ENCODE assay signal across 1 cellular context in the genomic region with DNA sequence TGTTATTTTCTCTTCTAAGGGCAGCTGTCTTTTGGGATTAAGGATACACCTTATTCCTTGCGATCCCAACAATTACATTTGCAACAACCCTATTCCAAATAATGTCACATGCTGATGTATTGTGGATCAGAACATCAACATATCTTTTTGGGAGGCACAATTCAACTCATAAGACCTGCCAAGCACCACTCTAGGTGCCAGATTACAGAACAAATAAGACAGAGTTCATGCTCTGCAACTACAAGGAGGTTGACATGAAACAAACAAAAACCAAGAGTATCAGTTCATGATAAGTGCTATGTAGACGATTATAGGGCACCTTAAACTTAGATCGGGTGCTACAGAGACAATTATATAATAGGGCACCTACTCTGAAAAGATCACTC.
TF ChIP-seq lines count a peak whose summit lies in the region.

No MANE protein-coding gene starts in this region.

TF ChIP-seq in GM23338, 12 proteins besides CTCF, POLR2A, EP300 and RAD21 (continued from another document):
- TF ChIP-seq, protein P1, sequence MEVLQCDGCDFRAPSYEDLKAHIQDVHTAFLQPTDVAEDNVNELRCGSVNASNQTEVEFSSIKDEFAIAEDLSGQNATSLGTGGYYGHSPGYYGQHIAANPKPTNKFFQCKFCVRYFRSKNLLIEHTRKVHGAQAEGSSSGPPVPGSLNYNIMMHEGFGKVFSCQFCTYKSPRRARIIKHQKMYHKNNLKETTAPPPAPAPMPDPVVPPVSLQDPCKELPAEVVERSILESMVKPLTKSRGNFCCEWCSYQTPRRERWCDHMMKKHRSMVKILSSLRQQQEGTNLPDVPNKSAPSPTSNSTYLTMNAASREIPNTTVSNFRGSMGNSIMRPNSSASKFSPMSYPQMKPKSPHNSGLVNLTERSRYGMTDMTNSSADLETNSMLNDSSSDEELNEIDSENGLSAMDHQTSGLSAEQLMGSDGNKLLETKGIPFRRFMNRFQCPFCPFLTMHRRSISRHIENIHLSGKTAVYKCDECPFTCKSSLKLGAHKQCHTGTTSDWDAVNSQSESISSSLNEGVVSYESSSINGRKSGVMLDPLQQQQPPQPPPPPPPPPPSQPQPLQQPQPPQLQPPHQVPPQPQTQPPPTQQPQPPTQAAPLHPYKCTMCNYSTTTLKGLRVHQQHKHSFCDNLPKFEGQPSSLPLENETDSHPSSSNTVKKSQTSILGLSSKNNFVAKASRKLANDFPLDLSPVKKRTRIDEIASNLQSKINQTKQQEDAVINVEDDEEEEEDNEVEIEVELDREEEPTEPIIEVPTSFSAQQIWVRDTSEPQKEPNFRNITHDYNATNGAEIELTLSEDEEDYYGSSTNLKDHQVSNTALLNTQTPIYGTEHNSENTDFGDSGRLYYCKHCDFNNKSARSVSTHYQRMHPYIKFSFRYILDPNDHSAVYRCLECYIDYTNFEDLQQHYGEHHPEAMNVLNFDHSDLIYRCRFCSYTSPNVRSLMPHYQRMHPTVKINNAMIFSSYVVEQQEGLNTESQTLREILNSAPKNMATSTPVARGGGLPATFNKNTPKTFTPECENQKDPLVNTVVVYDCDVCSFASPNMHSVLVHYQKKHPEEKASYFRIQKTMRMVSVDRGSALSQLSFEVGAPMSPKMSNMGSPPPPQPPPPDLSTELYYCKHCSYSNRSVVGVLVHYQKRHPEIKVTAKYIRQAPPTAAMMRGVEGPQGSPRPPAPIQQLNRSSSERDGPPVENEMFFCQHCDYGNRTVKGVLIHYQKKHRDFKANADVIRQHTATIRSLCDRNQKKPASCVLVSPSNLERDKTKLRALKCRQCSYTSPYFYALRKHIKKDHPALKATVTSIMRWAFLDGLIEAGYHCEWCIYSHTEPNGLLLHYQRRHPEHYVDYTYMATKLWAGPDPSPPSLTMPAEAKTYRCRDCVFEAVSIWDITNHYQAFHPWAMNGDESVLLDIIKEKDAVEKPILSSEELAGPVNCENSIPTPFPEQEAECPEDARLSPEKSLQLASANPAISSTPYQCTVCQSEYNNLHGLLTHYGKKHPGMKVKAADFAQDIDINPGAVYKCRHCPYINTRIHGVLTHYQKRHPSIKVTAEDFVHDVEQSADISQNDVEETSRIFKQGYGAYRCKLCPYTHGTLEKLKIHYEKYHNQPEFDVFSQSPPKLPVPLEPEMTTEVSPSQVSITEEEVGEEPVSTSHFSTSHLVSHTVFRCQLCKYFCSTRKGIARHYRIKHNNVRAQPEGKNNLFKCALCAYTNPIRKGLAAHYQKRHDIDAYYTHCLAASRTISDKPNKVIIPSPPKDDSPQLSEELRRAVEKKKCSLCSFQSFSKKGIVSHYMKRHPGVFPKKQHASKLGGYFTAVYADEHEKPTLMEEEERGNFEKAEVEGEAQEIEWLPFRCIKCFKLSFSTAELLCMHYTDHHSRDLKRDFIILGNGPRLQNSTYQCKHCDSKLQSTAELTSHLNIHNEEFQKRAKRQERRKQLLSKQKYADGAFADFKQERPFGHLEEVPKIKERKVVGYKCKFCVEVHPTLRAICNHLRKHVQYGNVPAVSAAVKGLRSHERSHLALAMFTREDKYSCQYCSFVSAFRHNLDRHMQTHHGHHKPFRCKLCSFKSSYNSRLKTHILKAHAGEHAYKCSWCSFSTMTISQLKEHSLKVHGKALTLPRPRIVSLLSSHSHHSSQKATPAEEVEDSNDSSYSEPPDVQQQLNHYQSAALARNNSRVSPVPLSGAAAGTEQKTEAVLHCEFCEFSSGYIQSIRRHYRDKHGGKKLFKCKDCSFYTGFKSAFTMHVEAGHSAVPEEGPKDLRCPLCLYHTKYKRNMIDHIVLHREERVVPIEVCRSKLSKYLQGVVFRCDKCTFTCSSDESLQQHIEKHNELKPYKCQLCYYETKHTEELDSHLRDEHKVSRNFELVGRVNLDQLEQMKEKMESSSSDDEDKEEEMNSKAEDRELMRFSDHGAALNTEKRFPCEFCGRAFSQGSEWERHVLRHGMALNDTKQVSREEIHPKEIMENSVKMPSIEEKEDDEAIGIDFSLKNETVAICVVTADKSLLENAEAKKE (CRISPR knock-in tag; IDR thresholded peaks at IDR 0.05): no peak
- TF ChIP-seq NANOG (IDR thresholded peaks at IDR 0.05; ENCODE audit: borderline replicate concordance) (no peak), POLR2AphosphoS5 (IDR thresholded peaks at IDR 0.05; ENCODE audit: low read depth) (no peak), EZH2 (IDR thresholded peaks at IDR 0.05; ENCODE audit: low read depth, unreplicated experiment) (no peak)
- TF ChIP-seq, protein P2, sequence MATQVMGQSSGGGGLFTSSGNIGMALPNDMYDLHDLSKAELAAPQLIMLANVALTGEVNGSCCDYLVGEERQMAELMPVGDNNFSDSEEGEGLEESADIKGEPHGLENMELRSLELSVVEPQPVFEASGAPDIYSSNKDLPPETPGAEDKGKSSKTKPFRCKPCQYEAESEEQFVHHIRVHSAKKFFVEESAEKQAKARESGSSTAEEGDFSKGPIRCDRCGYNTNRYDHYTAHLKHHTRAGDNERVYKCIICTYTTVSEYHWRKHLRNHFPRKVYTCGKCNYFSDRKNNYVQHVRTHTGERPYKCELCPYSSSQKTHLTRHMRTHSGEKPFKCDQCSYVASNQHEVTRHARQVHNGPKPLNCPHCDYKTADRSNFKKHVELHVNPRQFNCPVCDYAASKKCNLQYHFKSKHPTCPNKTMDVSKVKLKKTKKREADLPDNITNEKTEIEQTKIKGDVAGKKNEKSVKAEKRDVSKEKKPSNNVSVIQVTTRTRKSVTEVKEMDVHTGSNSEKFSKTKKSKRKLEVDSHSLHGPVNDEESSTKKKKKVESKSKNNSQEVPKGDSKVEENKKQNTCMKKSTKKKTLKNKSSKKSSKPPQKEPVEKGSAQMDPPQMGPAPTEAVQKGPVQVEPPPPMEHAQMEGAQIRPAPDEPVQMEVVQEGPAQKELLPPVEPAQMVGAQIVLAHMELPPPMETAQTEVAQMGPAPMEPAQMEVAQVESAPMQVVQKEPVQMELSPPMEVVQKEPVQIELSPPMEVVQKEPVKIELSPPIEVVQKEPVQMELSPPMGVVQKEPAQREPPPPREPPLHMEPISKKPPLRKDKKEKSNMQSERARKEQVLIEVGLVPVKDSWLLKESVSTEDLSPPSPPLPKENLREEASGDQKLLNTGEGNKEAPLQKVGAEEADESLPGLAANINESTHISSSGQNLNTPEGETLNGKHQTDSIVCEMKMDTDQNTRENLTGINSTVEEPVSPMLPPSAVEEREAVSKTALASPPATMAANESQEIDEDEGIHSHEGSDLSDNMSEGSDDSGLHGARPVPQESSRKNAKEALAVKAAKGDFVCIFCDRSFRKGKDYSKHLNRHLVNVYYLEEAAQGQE (IDR thresholded peaks at IDR 0.05; ENCODE audit: unreplicated experiment): no peak
